In genomic region chr7:33814400-33814799, GRCh38 we compare ENCODE assay signal across 21 cellular contexts.
DNase-seq lines count a peak whose midpoint lies in the region; ATAC-seq, FAIRE-seq and TF ChIP-seq lines count a peak whose summit lies in the region.
"Had no signal": no experiment of that assay in that cellular context is flagged by ENCODE, and none has a peak within 500 bp of the region (broad histone marks: within the 10 kb centered on the region; RNA-seq: fewer than 3 reads in every experiment).

No MANE protein-coding gene starts in this region.

- H3K36me3 ChIP-seq in K562 (ENCODE audit: control insufficient read depth, insufficient read depth, low read length): no peaks in the 10 kb centered on the region
- H3K36me3 ChIP-seq in skeletal muscle tissue (ENCODE audit: control insufficient read depth in 3 of 3, insufficient read depth in 3 of 3, low read length in 3 of 3): no peaks in the 10 kb centered on the region
- H3K36me3 ChIP-seq: neutrophil had no signal

- H3K27me3 ChIP-seq in K562 (ENCODE audit: control insufficient read depth in 2 of 2, insufficient read depth in 2 of 2, low read length in 2 of 2) (no peaks in the 10 kb centered on the region), skeletal muscle tissue (ENCODE audit: control insufficient read depth in 3 of 3, insufficient read depth in 3 of 3, low read length in 3 of 3) (no peaks in the 10 kb centered on the region)
- H3K27me3 ChIP-seq: neutrophil had no signal

- no peak overlapping the region for H3K4me2 ChIP-seq in K562 (ENCODE audit: insufficient read depth, low read length)

- H3K27me3 Mint-ChIP-seq in HFFc6 (ENCODE audit: insufficient read depth) (peaks cover 2% of the 10 kb centered on the region), immature natural killer cell (ENCODE audit: low read depth in 3 of 3) (peaks cover 0 to 5% (median 4%) of the 10 kb centered on the region in 3 donors)

- H3K4me1 Mint-ChIP-seq in HFFc6 (ENCODE audit: low read depth) (peaks cover 11% of the 10 kb centered on the region), immature natural killer cell (peaks cover 8 to 10% of the 10 kb centered on the region in 2 donors)
- H3K4me1 Mint-ChIP-seq: WTC11 had no signal

- FAIRE-seq in K562 (lab: Jason Lieb, UNC): no peak
- FAIRE-seq: D721Med had no signal

- TF ChIP-seq POLR2A in K562 (conservative IDR thresholded peaks at IDR 0.05): no peak

- no peaks in the 10 kb centered on the region for H3K36me3 Mint-ChIP-seq in HFFc6 (ENCODE audit: low read depth)
- H3K36me3 Mint-ChIP-seq in immature natural killer cell: peaks cover 0 to 19% (median 0%) of the 10 kb centered on the region in 3 donors
- H3K36me3 Mint-ChIP-seq: WTC11 had no signal

- H3K4me3 ChIP-seq in K562: no peak overlapping the region
- H3K4me3 ChIP-seq in skeletal muscle tissue (ENCODE audit: low read length in 3 of 3): peak overlapping the region in 2 of 3 donors; percentile 25 to 59
- H3K4me3 ChIP-seq: skin epidermis had no signal

- POLR2A ChIA-PET in K562 (lab: Yijun Ruan, JAX): interaction anchor here (1.7 kb wide), 1 partner anchor 10 kb away, joined by 4 read pairs; no protein-coding TSS in a partner anchor

- intact Hi-C loops in K562 (cut with micrococcal nuclease): no loop called here

- H2AFZ ChIP-seq in K562 (ENCODE audit: low read depth, low read length): no peak overlapping the region

- H4K20me1 ChIP-seq in K562 (replicated peaks; ENCODE audit: control insufficient read depth, insufficient read depth, low read length): no peaks in the 10 kb centered on the region

- in situ Hi-C loops in K562 (cut with MboI): no loop called here

- H3K27ac ChIP-seq in K562 (ENCODE audit: extremely low read depth, low read depth, low read length) (no peak overlapping the region), skeletal muscle tissue (ENCODE audit: low read depth, low read length) (peak overlapping the region; percentile 49)
- H3K27ac ChIP-seq: neutrophil, skin epidermis had no signal

- H3K4me3 Mint-ChIP-seq in HFFc6 (peak overlapping the region; percentile 33; the same call in 1 of the 2 replicates), immature natural killer cell (peak overlapping the region in 4 of 5 donors; percentile 56 to 76 (median 70))
- H3K4me3 Mint-ChIP-seq: WTC11 had no signal

- H3K9ac ChIP-seq in K562 (ENCODE audit: insufficient read depth in 1 of 2, low read depth in 2 of 2, low read length in 2 of 2) (no peak overlapping the region), skeletal muscle tissue (ENCODE audit: low read depth in 1 of 3, low read length in 3 of 3) (no peak overlapping the region)

- DNase-seq in HFFc6 (no peak), K562 (ENCODE audit: extremely low read depth in 1 of 4, low spot score in 3 of 4) (no peak), immature natural killer cell (peak in 1 of 3 donors; percentile 6), NOMO-1 treated with dmso at 0.1 percent for 144 hours (lab: John Stamatoyannopoulos, UW; ENCODE audit: unreplicated experiment) (no peak), cerebellar cortex (ENCODE audit: low spot score) (no peak), NCI-H2227 (lab: John Stamatoyannopoulos, UW; ENCODE audit: unreplicated experiment) (no peak)
- DNase-seq in stimulated activated CD4-positive, alpha-beta T cell treated with anti-CD3 and anti-CD28 coated beads, Interleukin-4, amount 100 ng/mL, for 4 hours: no peak
- DNase-seq: activated CD8-positive, alpha-beta memory T cell treated with anti-CD3 and anti-CD28 coated beads for 24 hours; AML-193; foreskin fibroblast; MV-4-11; NCI-H2081; NCI-H748 treated with DMSO at 0.1 percent for 48 hours; RPMI8226; T-helper 1 cell had no signal

- TF ChIP-seq EP300 in K562 (IDR thresholded peaks at IDR 0.05; ENCODE audit: low read length): no peak

- no peaks in the 10 kb centered on the region for H3K79me2 ChIP-seq in K562 (ENCODE audit: control insufficient read depth, insufficient read depth, low read length)

- no peaks in the 10 kb centered on the region for H3K4me1 ChIP-seq in K562 (replicated peaks in 1 of 2; ENCODE audit: control insufficient read depth in 2 of 2, insufficient read depth in 2 of 2, low read length in 2 of 2)
- H3K4me1 ChIP-seq in skeletal muscle tissue (ENCODE audit: control insufficient read depth in 3 of 3, insufficient read depth in 3 of 3, low read length in 3 of 3): peaks cover 9 to 17% (median 9%) of the 10 kb centered on the region in 3 donors

- H3K9me3 Mint-ChIP-seq in HFFc6 (no peaks in the 10 kb centered on the region; the same call in 1 of the 2 replicates), immature natural killer cell (peaks cover 0 to 3% (median 0%) of the 10 kb centered on the region in 6 donors)
- H3K9me3 Mint-ChIP-seq: activated T-helper 2 cell treated with anti-CD3 and anti-CD28 coated beads, Interferon-gamma antibody, Interleukin-2, Interleukin-4, amounts not matched to agents 10 μg/mL and 5 μg/mL and 100 μg/mL, durations not matched to agents 14 hours and 24 hours and 36 hours had no signal

- H3K9me3 ChIP-seq in K562 (replicated peaks; ENCODE audit: control insufficient read depth, insufficient read depth, low read depth, low read length) (no peaks in the 10 kb centered on the region), skeletal muscle tissue (ENCODE audit: control insufficient read depth in 3 of 3, low read length in 3 of 3) (no peaks in the 10 kb centered on the region)
- H3K9me3 ChIP-seq: neutrophil had no signal

- H3K27ac Mint-ChIP-seq in HFFc6 (no peak overlapping the region), immature natural killer cell (peak overlapping the region in 1 of 6 donors; percentile 60)
- H3K27ac Mint-ChIP-seq: activated T-helper 2 cell treated with anti-CD3 and anti-CD28 coated beads, Interferon-gamma antibody, Interleukin-2, Interleukin-4, amounts not matched to agents 10 μg/mL and 5 μg/mL and 100 μg/mL, durations not matched to agents 14 hours and 24 hours and 36 hours; WTC11 had no signal

- BruUV-seq in K562 (replicated peaks; lab: Mats Ljungman, UMichigan): no TSS peak

- 0% methylated on average over 6 of the region's 6 CpGs for WGBS in K562 (ENCODE audit: insufficient coverage, low coverage, missing lambda C conversion rate)

- H3K9me1 ChIP-seq in K562 (ENCODE audit: control insufficient read depth, insufficient read depth, low read length): no peaks in the 10 kb centered on the region

- TF ChIP-seq CTCF in HFFc6 (IDR thresholded peaks at IDR 0.05) (no peak), K562 (IDR thresholded peaks at IDR 0.05 in 2 of 3, conservative IDR thresholded peaks at IDR 0.05 in 1 of 3; ENCODE audit: insufficient read depth in 2 of 3, low read depth in 1 of 3, low read length in 3 of 3) (no peak)

- CTCF ChIA-PET in K562 (lab: Yijun Ruan, JAX; ENCODE audit: low intra/inter-chr PET ratio): no interaction called here

- no peak for ATAC-seq in K562
- ATAC-seq: WTC11 had no signal

- TF ChIP-seq RAD21 in K562 (CRISPR knock-in tag; conservative IDR thresholded peaks at IDR 0.05 in 1 of 2, IDR thresholded peaks at IDR 0.05 in 1 of 2): no peak

TF ChIP-seq in K562, 482 proteins besides CTCF, POLR2A, EP300 and RAD21:
- TF ChIP-seq DNMT1 (IDR thresholded peaks at IDR 0.05): no peak
- TF ChIP-seq TFE3 (CRISPR knock-in tag; IDR thresholded peaks at IDR 0.05): peak; percentile 58; the same call in 1 of the 2 replicates
